2 cellular contexts compared by ENCODE assay signal in the genomic region with DNA sequence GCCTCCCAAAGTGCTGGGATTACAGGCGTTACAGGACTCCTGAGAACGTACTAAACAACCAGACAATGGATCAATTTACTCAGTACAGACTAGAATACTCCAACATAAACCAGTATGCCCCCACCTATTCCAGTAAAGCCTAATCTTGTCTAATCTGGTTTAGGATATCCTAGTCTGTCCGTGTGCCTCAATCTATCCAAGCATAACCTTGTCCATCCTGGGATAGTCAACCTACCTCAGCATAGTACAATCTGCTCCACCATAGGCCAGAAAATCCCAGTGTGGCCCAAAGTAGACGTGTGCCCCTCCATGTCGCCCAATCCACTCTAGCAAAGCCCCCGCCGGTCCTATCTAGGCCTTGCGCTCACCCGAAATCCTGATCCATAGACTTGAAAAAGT.
TF ChIP-seq lines count a peak whose summit lies in the region.

No MANE protein-coding gene starts in this region.

TF ChIP-seq in A549, 52 proteins besides CTCF, POLR2A, EP300 and RAD21:
- TF ChIP-seq TP53 (CRISPR knock-in tag; IDR thresholded peaks at IDR 0.05) (no peak), MAX (IDR thresholded peaks at IDR 0.05) (no peak), CBX8 (IDR thresholded peaks at IDR 0.05) (no peak), TFCP2L1 (CRISPR knock-in tag; IDR thresholded peaks at IDR 0.05) (no peak), CHD4 (IDR thresholded peaks at IDR 0.05; ENCODE audit: borderline replicate concordance) (no peak), MYC (IDR thresholded peaks at IDR 0.05; ENCODE audit: borderline replicate concordance, low read length) (no peak), HOXB5 (CRISPR knock-in tag; IDR thresholded peaks at IDR 0.05) (no peak), ELK1 (IDR thresholded peaks at IDR 0.05; ENCODE audit: low read depth, low read length) (no peak)
- TF ChIP-seq, protein P1, sequence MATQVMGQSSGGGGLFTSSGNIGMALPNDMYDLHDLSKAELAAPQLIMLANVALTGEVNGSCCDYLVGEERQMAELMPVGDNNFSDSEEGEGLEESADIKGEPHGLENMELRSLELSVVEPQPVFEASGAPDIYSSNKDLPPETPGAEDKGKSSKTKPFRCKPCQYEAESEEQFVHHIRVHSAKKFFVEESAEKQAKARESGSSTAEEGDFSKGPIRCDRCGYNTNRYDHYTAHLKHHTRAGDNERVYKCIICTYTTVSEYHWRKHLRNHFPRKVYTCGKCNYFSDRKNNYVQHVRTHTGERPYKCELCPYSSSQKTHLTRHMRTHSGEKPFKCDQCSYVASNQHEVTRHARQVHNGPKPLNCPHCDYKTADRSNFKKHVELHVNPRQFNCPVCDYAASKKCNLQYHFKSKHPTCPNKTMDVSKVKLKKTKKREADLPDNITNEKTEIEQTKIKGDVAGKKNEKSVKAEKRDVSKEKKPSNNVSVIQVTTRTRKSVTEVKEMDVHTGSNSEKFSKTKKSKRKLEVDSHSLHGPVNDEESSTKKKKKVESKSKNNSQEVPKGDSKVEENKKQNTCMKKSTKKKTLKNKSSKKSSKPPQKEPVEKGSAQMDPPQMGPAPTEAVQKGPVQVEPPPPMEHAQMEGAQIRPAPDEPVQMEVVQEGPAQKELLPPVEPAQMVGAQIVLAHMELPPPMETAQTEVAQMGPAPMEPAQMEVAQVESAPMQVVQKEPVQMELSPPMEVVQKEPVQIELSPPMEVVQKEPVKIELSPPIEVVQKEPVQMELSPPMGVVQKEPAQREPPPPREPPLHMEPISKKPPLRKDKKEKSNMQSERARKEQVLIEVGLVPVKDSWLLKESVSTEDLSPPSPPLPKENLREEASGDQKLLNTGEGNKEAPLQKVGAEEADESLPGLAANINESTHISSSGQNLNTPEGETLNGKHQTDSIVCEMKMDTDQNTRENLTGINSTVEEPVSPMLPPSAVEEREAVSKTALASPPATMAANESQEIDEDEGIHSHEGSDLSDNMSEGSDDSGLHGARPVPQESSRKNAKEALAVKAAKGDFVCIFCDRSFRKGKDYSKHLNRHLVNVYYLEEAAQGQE (IDR thresholded peaks at IDR 0.05): no peak

TF ChIP-seq in HepG2, 621 proteins besides CTCF, POLR2A, EP300 and RAD21 (continues in another document):
- TF ChIP-seq, protein P2, sequence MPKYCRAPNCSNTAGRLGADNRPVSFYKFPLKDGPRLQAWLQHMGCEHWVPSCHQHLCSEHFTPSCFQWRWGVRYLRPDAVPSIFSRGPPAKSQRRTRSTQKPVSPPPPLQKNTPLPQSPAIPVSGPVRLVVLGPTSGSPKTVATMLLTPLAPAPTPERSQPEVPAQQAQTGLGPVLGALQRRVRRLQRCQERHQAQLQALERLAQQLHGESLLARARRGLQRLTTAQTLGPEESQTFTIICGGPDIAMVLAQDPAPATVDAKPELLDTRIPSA (CRISPR knock-in tag; IDR thresholded peaks at IDR 0.05; ENCODE audit: borderline replicate concordance): peak; percentile 23; the same call in 1 of the 2 replicates
- TF ChIP-seq, protein P3, sequence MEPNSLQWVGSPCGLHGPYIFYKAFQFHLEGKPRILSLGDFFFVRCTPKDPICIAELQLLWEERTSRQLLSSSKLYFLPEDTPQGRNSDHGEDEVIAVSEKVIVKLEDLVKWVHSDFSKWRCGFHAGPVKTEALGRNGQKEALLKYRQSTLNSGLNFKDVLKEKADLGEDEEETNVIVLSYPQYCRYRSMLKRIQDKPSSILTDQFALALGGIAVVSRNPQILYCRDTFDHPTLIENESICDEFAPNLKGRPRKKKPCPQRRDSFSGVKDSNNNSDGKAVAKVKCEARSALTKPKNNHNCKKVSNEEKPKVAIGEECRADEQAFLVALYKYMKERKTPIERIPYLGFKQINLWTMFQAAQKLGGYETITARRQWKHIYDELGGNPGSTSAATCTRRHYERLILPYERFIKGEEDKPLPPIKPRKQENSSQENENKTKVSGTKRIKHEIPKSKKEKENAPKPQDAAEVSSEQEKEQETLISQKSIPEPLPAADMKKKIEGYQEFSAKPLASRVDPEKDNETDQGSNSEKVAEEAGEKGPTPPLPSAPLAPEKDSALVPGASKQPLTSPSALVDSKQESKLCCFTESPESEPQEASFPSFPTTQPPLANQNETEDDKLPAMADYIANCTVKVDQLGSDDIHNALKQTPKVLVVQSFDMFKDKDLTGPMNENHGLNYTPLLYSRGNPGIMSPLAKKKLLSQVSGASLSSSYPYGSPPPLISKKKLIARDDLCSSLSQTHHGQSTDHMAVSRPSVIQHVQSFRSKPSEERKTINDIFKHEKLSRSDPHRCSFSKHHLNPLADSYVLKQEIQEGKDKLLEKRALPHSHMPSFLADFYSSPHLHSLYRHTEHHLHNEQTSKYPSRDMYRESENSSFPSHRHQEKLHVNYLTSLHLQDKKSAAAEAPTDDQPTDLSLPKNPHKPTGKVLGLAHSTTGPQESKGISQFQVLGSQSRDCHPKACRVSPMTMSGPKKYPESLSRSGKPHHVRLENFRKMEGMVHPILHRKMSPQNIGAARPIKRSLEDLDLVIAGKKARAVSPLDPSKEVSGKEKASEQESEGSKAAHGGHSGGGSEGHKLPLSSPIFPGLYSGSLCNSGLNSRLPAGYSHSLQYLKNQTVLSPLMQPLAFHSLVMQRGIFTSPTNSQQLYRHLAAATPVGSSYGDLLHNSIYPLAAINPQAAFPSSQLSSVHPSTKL (CRISPR knock-in tag; IDR thresholded peaks at IDR 0.05): no peak
- TF ChIP-seq HOXD1 (CRISPR knock-in tag; IDR thresholded peaks at IDR 0.05) (no peak), EED (CRISPR knock-in tag; IDR thresholded peaks at IDR 0.05) (0 out of 2 replicates have a peak, but pooled peaks have one; percentile 5), ZBTB33 (CRISPR knock-in tag; IDR thresholded peaks at IDR 0.05) (no peak), ESRRA (CRISPR knock-in tag; IDR thresholded peaks at IDR 0.05; ENCODE audit: low read depth) (no peak), TGIF2 (CRISPR knock-in tag; IDR thresholded peaks at IDR 0.05) (no peak), NPAS2 (CRISPR knock-in tag; IDR thresholded peaks at IDR 0.05; ENCODE audit: borderline replicate concordance) (no peak), SAP130 (CRISPR knock-in tag; IDR thresholded peaks at IDR 0.05; ENCODE audit: low read depth) (no peak), ZBTB20 (CRISPR knock-in tag; IDR thresholded peaks at IDR 0.05; ENCODE audit: borderline replicate concordance, low read depth) (0 out of 2 replicates have a peak, but pooled peaks have one; percentile 60), MAZ (IDR thresholded peaks at IDR 0.05; ENCODE audit: borderline replicate concordance, low read depth, low read length) (no peak), MAZ (CRISPR knock-in tag; IDR thresholded peaks at IDR 0.05; ENCODE audit: low read depth) (no peak), SMAD9 (CRISPR knock-in tag; IDR thresholded peaks at IDR 0.05) (no peak), ZNF672 (CRISPR knock-in tag; IDR thresholded peaks at IDR 0.05) (no peak), TCF7 (IDR thresholded peaks at IDR 0.05; ENCODE audit: low read depth) (no peak), DMAP1 (CRISPR knock-in tag; IDR thresholded peaks at IDR 0.05) (no peak), PTBP1 (IDR thresholded peaks at IDR 0.05; ENCODE audit: low read depth, low read length, poor library complexity, severe bottlenecking) (no peak), ZNF615 (CRISPR knock-in tag; IDR thresholded peaks at IDR 0.05; ENCODE audit: borderline replicate concordance) (no peak), HMGXB3 (CRISPR knock-in tag; IDR thresholded peaks at IDR 0.05; ENCODE audit: borderline replicate concordance) (no peak)
- TF ChIP-seq, protein P4, sequence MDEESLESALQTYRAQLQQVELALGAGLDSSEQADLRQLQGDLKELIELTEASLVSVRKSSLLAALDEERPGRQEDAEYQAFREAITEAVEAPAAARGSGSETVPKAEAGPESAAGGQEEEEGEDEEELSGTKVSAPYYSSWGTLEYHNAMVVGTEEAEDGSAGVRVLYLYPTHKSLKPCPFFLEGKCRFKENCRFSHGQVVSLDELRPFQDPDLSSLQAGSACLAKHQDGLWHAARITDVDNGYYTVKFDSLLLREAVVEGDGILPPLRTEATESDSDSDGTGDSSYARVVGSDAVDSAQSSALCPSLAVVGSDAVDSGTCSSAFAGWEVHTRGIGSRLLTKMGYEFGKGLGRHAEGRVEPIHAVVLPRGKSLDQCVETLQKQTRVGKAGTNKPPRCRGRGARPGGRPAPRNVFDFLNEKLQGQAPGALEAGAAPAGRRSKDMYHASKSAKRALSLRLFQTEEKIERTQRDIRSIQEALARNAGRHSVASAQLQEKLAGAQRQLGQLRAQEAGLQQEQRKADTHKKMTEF (CRISPR knock-in tag; IDR thresholded peaks at IDR 0.05): no peak
- TF ChIP-seq, protein P5, sequence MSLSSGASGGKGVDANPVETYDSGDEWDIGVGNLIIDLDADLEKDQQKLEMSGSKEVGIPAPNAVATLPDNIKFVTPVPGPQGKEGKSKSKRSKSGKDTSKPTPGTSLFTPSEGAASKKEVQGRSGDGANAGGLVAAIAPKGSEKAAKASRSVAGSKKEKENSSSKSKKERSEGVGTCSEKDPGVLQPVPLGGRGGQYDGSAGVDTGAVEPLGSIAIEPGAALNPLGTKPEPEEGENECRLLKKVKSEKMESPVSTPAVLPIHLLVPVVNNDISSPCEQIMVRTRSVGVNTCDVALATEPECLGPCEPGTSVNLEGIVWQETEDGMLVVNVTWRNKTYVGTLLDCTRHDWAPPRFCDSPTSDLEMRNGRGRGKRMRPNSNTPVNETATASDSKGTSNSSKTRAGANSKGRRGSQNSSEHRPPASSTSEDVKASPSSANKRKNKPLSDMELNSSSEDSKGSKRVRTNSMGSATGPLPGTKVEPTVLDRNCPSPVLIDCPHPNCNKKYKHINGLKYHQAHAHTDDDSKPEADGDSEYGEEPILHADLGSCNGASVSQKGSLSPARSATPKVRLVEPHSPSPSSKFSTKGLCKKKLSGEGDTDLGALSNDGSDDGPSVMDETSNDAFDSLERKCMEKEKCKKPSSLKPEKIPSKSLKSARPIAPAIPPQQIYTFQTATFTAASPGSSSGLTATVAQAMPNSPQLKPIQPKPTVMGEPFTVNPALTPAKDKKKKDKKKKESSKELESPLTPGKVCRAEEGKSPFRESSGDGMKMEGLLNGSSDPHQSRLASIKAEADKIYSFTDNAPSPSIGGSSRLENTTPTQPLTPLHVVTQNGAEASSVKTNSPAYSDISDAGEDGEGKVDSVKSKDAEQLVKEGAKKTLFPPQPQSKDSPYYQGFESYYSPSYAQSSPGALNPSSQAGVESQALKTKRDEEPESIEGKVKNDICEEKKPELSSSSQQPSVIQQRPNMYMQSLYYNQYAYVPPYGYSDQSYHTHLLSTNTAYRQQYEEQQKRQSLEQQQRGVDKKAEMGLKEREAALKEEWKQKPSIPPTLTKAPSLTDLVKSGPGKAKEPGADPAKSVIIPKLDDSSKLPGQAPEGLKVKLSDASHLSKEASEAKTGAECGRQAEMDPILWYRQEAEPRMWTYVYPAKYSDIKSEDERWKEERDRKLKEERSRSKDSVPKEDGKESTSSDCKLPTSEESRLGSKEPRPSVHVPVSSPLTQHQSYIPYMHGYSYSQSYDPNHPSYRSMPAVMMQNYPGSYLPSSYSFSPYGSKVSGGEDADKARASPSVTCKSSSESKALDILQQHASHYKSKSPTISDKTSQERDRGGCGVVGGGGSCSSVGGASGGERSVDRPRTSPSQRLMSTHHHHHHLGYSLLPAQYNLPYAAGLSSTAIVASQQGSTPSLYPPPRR (CRISPR knock-in tag; IDR thresholded peaks at IDR 0.05; ENCODE audit: borderline replicate concordance): no peak
